Comparison of ENCODE assay signal across 16 cellular contexts in the genomic region with DNA sequence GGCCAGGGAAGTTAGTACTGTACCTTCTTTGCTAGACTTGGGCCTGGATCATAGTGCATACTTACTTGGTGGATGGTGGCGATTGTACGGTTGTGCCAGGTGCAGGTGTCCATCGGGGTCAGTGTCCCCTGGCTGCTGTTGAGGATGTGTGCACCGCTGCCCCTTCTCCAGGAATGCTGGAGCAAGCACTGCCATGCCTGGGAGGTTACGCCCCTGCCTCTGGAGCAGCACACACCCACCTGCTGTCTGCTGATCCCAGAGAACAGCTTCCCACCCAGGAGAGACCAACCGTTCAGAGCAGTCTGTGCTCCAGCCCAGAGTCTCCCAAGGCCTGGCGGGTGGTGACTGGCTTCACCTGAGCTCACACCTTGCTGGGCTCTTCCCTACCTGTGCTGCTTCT.
DNase-seq lines count a peak whose midpoint lies in the region; ATAC-seq and TF ChIP-seq lines count a peak whose summit lies in the region.
"Had no signal": no experiment of that assay in that cellular context is flagged by ENCODE, and none has a peak within 500 bp of the region (broad histone marks: within the 10 kb centered on the region; RNA-seq: fewer than 3 reads in every experiment).

No MANE protein-coding gene starts in this region.

- intact Hi-C loops in Right ventricle myocardium inferior (cut with DNase I) (no loop called here), left cardiac atrium (cut with DNase I) (no loop called here)

- H3K27ac ChIP-seq in coronary artery (no peak overlapping the region), suprapubic skin (no peak overlapping the region)
- H3K27ac ChIP-seq: C4-2B, GM23248 had no signal

- in situ Hi-C loops in GM13976 (cut with MboI; ENCODE audit: low sequenced_read_pairs, unreplicated experiment), result no loop called here

- H3K4me1 ChIP-seq in suprapubic skin, result peaks cover 9% of the 10 kb centered on the region

- no peaks in the 10 kb centered on the region for H3K27me3 ChIP-seq in suprapubic skin

- no peak for ATAC-seq in Right ventricle myocardium inferior
- no peak for ATAC-seq in left cardiac atrium
- ATAC-seq in SK-N-SH treated with all-trans-retinoic acid at 6 μM for 48 hours, result no peak

- 80% methylated on average over 1 of the region's 7 CpGs for WGBS in suprapubic skin

- no peaks in the 10 kb centered on the region for H3K9me3 ChIP-seq in suprapubic skin

- no peak for TF ChIP-seq POLR2A in suprapubic skin (IDR thresholded peaks at IDR 0.05)

- TF ChIP-seq CTCF in coronary artery (IDR thresholded peaks at IDR 0.05) (no peak), suprapubic skin (IDR thresholded peaks at IDR 0.05) (no peak), GM13976 (IDR thresholded peaks at IDR 0.05; ENCODE audit: borderline replicate concordance, control extremely low read depth, extremely low read depth, insufficient read depth, missing control alignments) (no peak)

- no peak overlapping the region for H3K4me3 ChIP-seq in coronary artery
- H3K4me3 ChIP-seq in suprapubic skin, result no peak overlapping the region
- H3K4me3 ChIP-seq: GM23248 had no signal

- peak; percentile 46 for DNase-seq in Right ventricle myocardium inferior (ENCODE audit: missing footprints)
- no peak for DNase-seq in left cardiac atrium
- peak; percentile 49 for DNase-seq in coronary artery (ENCODE audit: low spot score)
- DNase-seq in mesenteric fat pad (ENCODE audit: low spot score), result peak; percentile 43
- DNase-seq in suprapubic skin (ENCODE audit: low spot score in 2 of 2), result peak; percentile 35 to 65
- DNase-seq in GM13976 (ENCODE audit: low spot score), result no peak
- no peak for DNase-seq in stimulated activated CD4-positive, alpha-beta T cell treated with anti-CD3 and anti-CD28 coated beads, Interleukin-15, amount 100 ng/mL, for 24 hours
- DNase-seq: DND-41, GM23248, KG1, NCI-H1417 treated with DMSO at 0.1 percent for 48 hours, NCI-H1930, OCI-M1, RPMI8226 had no signal

- no peak for TF ChIP-seq EP300 in suprapubic skin (IDR thresholded peaks at IDR 0.05)

- no peaks in the 10 kb centered on the region for H3K36me3 ChIP-seq in suprapubic skin

TF ChIP-seq in SK-N-SH treated with all-trans-retinoic acid at 6 μM for 48 hours, 23 proteins besides CTCF, POLR2A, EP300 and RAD21:
- no peak for TF ChIP-seq ZFP3 (CRISPR knock-in tag; IDR thresholded peaks at IDR 0.05)
- no peak for TF ChIP-seq TOX (CRISPR knock-in tag; IDR thresholded peaks at IDR 0.05; ENCODE audit: borderline replicate concordance)
- TF ChIP-seq PATZ1 (CRISPR knock-in tag; IDR thresholded peaks at IDR 0.05; ENCODE audit: borderline replicate concordance), result no peak
- TF ChIP-seq, protein P1, sequence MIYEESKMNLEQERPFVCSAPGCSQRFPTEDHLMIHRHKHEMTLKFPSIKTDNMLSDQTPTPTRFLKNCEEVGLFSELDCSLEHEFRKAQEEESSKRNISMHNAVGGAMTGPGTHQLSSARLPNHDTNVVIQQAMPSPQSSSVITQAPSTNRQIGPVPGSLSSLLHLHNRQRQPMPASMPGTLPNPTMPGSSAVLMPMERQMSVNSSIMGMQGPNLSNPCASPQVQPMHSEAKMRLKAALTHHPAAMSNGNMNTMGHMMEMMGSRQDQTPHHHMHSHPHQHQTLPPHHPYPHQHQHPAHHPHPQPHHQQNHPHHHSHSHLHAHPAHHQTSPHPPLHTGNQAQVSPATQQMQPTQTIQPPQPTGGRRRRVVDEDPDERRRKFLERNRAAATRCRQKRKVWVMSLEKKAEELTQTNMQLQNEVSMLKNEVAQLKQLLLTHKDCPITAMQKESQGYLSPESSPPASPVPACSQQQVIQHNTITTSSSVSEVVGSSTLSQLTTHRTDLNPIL (CRISPR knock-in tag; IDR thresholded peaks at IDR 0.05; ENCODE audit: low read depth), result no peak
- no peak for TF ChIP-seq SNAI2 (CRISPR knock-in tag; IDR thresholded peaks at IDR 0.05)
- TF ChIP-seq CSDC2 (CRISPR knock-in tag; IDR thresholded peaks at IDR 0.05), result no peak
- no peak for TF ChIP-seq PPARA (CRISPR knock-in tag; IDR thresholded peaks at IDR 0.05; ENCODE audit: borderline replicate concordance)
- TF ChIP-seq ISL1 (CRISPR knock-in tag; IDR thresholded peaks at IDR 0.05), result no peak
- TF ChIP-seq TCF4 (CRISPR knock-in tag; IDR thresholded peaks at IDR 0.05; ENCODE audit: borderline replicate concordance), result no peak
- no peak for TF ChIP-seq RARB (CRISPR knock-in tag; IDR thresholded peaks at IDR 0.05)
- TF ChIP-seq ZNF565 (CRISPR knock-in tag; conservative IDR thresholded peaks at IDR 0.05; ENCODE audit: low read depth), result no peak
- TF ChIP-seq ESRRG (CRISPR knock-in tag; IDR thresholded peaks at IDR 0.05), result no peak
- TF ChIP-seq BACH2 (CRISPR knock-in tag; IDR thresholded peaks at IDR 0.05; ENCODE audit: borderline replicate concordance), result no peak
- TF ChIP-seq ZNF8 (CRISPR knock-in tag; IDR thresholded peaks at IDR 0.05), result no peak
- TF ChIP-seq, protein P2, sequence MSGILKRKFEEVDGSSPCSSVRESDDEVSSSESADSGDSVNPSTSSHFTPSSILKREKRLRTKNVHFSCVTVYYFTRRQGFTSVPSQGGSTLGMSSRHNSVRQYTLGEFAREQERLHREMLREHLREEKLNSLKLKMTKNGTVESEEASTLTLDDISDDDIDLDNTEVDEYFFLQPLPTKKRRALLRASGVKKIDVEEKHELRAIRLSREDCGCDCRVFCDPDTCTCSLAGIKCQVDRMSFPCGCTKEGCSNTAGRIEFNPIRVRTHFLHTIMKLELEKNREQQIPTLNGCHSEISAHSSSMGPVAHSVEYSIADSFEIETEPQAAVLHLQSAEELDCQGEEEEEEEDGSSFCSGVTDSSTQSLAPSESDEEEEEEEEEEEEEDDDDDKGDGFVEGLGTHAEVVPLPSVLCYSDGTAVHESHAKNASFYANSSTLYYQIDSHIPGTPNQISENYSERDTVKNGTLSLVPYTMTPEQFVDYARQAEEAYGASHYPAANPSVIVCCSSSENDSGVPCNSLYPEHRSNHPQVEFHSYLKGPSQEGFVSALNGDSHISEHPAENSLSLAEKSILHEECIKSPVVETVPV (CRISPR knock-in tag; IDR thresholded peaks at IDR 0.05), result no peak
- TF ChIP-seq ZFP30 (CRISPR knock-in tag; IDR thresholded peaks at IDR 0.05), result no peak
- TF ChIP-seq ZC3H10 (CRISPR knock-in tag; IDR thresholded peaks at IDR 0.05), result no peak

Comparison
In these comparisons a context has a peak if more than half of its experiments do, and no peak if none do; other contexts are left out.
1. DNase-seq: peak in Right ventricle myocardium inferior (single experiment), coronary artery (single experiment), mesenteric fat pad (single experiment) and suprapubic skin (2 of 2); none in left cardiac atrium (single experiment), GM13976 (single experiment) and stimulated activated CD4-positive, alpha-beta T cell treated with anti-CD3 and anti-CD28 coated beads, Interleukin-15, amount 100 ng/mL, for 24 hours (single experiment).